1 cellular context compared by ENCODE assay signal in genomic region chr21:46125846-46126301, GRCh38.
TF ChIP-seq lines count a peak whose summit lies in the region.

No MANE protein-coding gene starts in this region.

TF ChIP-seq in K562, 482 proteins besides CTCF, POLR2A, EP300 and RAD21:
- TF ChIP-seq TFAP4 (CRISPR knock-in tag; IDR thresholded peaks at IDR 0.05; ENCODE audit: borderline replicate concordance) (peak; percentile 26; the same call in 1 of the 2 replicates), DPF2 (IDR thresholded peaks at IDR 0.05) (no peak)
